In genomic region chr6:41657131-41658094, GRCh38 we compare ENCODE assay signal across 30 cellular contexts. TPM values are rescaled to one million over a fixed set of nuclear protein-coding genes. Genes with fewer than 3 reads are reported as not detected.
DNase-seq lines count a peak whose midpoint lies in the region; ATAC-seq and TF ChIP-seq lines count a peak whose summit lies in the region.
"Had no signal": no experiment of that assay in that cellular context is flagged by ENCODE, and none has a peak within 500 bp of the region (broad histone marks: within the 10 kb centered on the region; RNA-seq: fewer than 3 reads in every experiment).

No MANE protein-coding gene starts in this region.

- no peak for TF ChIP-seq CTCF in natural killer cell (IDR thresholded peaks at IDR 0.05)
- TF ChIP-seq CTCF in endodermal cell (conservative IDR thresholded peaks at IDR 0.05) = no peak
- TF ChIP-seq CTCF in neural crest cell (conservative IDR thresholded peaks at IDR 0.05) = no peak
- no peak for TF ChIP-seq CTCF in testis (IDR thresholded peaks at IDR 0.05)
- TF ChIP-seq CTCF in right atrium auricular region (IDR thresholded peaks at IDR 0.05) = no peak

- H3K4me3 Mint-ChIP-seq in natural killer cell treated with Interleukin-12 subunit alpha and Interleukin-12 subunit beta and Interleukin-15 and Interleukin-18, amount 100 ng/mL, for 72 hours = no peak overlapping the region
- H3K4me3 Mint-ChIP-seq in natural killer cell (no peak overlapping the region), endodermal cell (no peak overlapping the region), neural crest cell (no peak overlapping the region)
- H3K4me3 Mint-ChIP-seq: activated CD4-positive, alpha-beta T cell treated with anti-CD3 and anti-CD28 coated beads, Interleukin-2, amount 10 ng/mL, durations not matched to agents 24 days and 14 days; activated naive CD8-positive, alpha-beta T cell treated with anti-CD3 and anti-CD28 coated beads, Interleukin-2, amount 10 ng/mL, durations not matched to agents 7 days and 5 days; activated T-cell treated with anti-CD3 and anti-CD28 coated beads, Interleukin-2, amount 50 U/mL, for 4 hours; CD8-positive, alpha-beta T cell; stimulated activated naive CD8-positive, alpha-beta T cell treated with anti-CD3 and anti-CD28 coated beads, Interleukin-15, Interleukin-2, amounts not matched to agents 100 ng/mL and 50 ng/mL, for 24 hours had no signal

- no peaks in the 10 kb centered on the region for H3K9me3 ChIP-seq in endodermal cell (ENCODE audit: control insufficient read depth, low read length)
- H3K9me3 ChIP-seq in aorta (ENCODE audit: control insufficient read depth, low read length) = no peaks in the 10 kb centered on the region
- no peaks in the 10 kb centered on the region for H3K9me3 ChIP-seq in testis
- no peaks in the 10 kb centered on the region for H3K9me3 ChIP-seq in right atrium auricular region
- H3K9me3 ChIP-seq: ascending aorta, left lung, ovary had no signal

- no peak overlapping the region for H3K9ac ChIP-seq in endodermal cell (ENCODE audit: extremely low read depth, low read length, poor library complexity, severe bottlenecking)

- H3K4me3 ChIP-seq in endodermal cell (ENCODE audit: low read length) = no peak overlapping the region
- H3K4me3 ChIP-seq in aorta (ENCODE audit: low read length in 2 of 2) = no peak overlapping the region
- no peak overlapping the region for H3K4me3 ChIP-seq in testis
- H3K4me3 ChIP-seq in right atrium auricular region = no peak overlapping the region
- H3K4me3 ChIP-seq: ascending aorta, cardiac muscle cell, coronary artery, left lung, ovary, smooth muscle cell had no signal

- H3K27ac Mint-ChIP-seq in natural killer cell treated with Interleukin-12 subunit alpha and Interleukin-12 subunit beta and Interleukin-15 and Interleukin-18, amount 100 ng/mL, for 72 hours = no peak overlapping the region
- H3K27ac Mint-ChIP-seq in natural killer cell = no peak overlapping the region
- H3K27ac Mint-ChIP-seq in endodermal cell = no peak overlapping the region
- peak overlapping the region; percentile 82 for H3K27ac Mint-ChIP-seq in neural crest cell (ENCODE audit: unreplicated experiment)
- H3K27ac Mint-ChIP-seq: activated CD4-positive, alpha-beta T cell treated with anti-CD3 and anti-CD28 coated beads, Interleukin-2, amount 10 ng/mL, durations not matched to agents 24 days and 14 days; CD8-positive, alpha-beta T cell; naive B cell; stimulated activated naive CD8-positive, alpha-beta T cell treated with anti-CD3 and anti-CD28 coated beads, Interleukin-15, Interleukin-2, amounts not matched to agents 100 ng/mL and 50 ng/mL, for 24 hours had no signal

- TF ChIP-seq POLR2A in testis (IDR thresholded peaks at IDR 0.05) = no peak

- H3K27me3 Mint-ChIP-seq in natural killer cell treated with Interleukin-12 subunit alpha and Interleukin-12 subunit beta and Interleukin-15 and Interleukin-18, amount 100 ng/mL, for 72 hours = peaks cover 39 to 42% of the 10 kb centered on the region in 2 donors
- H3K27me3 Mint-ChIP-seq in natural killer cell (ENCODE audit: low read depth in 2 of 2) (peaks cover 32 to 48% of the 10 kb centered on the region in 2 donors), endodermal cell (ENCODE audit: insufficient read depth) (peaks cover 12% of the 10 kb centered on the region), neural crest cell (ENCODE audit: low read depth) (peaks cover 4% of the 10 kb centered on the region)

- intact Hi-C loops in natural killer cell (cut with micrococcal nuclease) = no loop called here
- intact Hi-C loops in aorta (cut with DNase I) = no loop called here
- intact Hi-C loops in testis (cut with DNase I; ENCODE audit: low total_unique reads) = no loop called here

- H3K27me3 ChIP-seq in endodermal cell (ENCODE audit: control insufficient read depth, insufficient read depth, low read length, poor library complexity, severe bottlenecking) = no peaks in the 10 kb centered on the region
- H3K27me3 ChIP-seq in aorta (ENCODE audit: control insufficient read depth in 1 of 2, insufficient read depth in 2 of 2, low read length in 1 of 2) = no peaks in the 10 kb centered on the region
- H3K27me3 ChIP-seq in testis = no peaks in the 10 kb centered on the region
- no peaks in the 10 kb centered on the region for H3K27me3 ChIP-seq in right atrium auricular region
- H3K27me3 ChIP-seq: ascending aorta, cardiac muscle cell, ovary had no signal

- H3K4me1 ChIP-seq in endodermal cell (ENCODE audit: control insufficient read depth, insufficient read depth, low read length) (peaks cover 3% of the 10 kb centered on the region), aorta (ENCODE audit: control insufficient read depth in 1 of 2, insufficient read depth in 2 of 2, low read length in 2 of 2) (no peaks in the 10 kb centered on the region), testis (no peaks in the 10 kb centered on the region), right atrium auricular region (peaks cover 0 to 7% of the 10 kb centered on the region in 2 donors)
- H3K4me1 ChIP-seq: ascending aorta, left lung had no signal

- H3K36me3 Mint-ChIP-seq in natural killer cell treated with Interleukin-12 subunit alpha and Interleukin-12 subunit beta and Interleukin-15 and Interleukin-18, amount 100 ng/mL, for 72 hours = no peaks in the 10 kb centered on the region
- H3K36me3 Mint-ChIP-seq in natural killer cell (no peaks in the 10 kb centered on the region), endodermal cell (ENCODE audit: low read depth) (peaks cover 10% of the 10 kb centered on the region), neural crest cell (ENCODE audit: low read depth) (no peaks in the 10 kb centered on the region)
- H3K36me3 Mint-ChIP-seq: activated naive CD8-positive, alpha-beta T cell treated with anti-CD3 and anti-CD28 coated beads, Interleukin-2, amount 10 ng/mL, durations not matched to agents 7 days and 5 days; CD8-positive, alpha-beta T cell; naive B cell had no signal

- no peaks in the 10 kb centered on the region for H3K9me3 Mint-ChIP-seq in natural killer cell treated with Interleukin-12 subunit alpha and Interleukin-12 subunit beta and Interleukin-15 and Interleukin-18, amount 100 ng/mL, for 72 hours
- H3K9me3 Mint-ChIP-seq in natural killer cell (no peaks in the 10 kb centered on the region), endodermal cell (no peaks in the 10 kb centered on the region), neural crest cell (no peaks in the 10 kb centered on the region)
- H3K9me3 Mint-ChIP-seq: activated CD4-positive, alpha-beta T cell treated with anti-CD3 and anti-CD28 coated beads, Interleukin-2, amount 10 ng/mL, durations not matched to agents 24 days and 14 days; activated naive CD8-positive, alpha-beta T cell treated with anti-CD3 and anti-CD28 coated beads, Interleukin-2, amount 10 ng/mL, durations not matched to agents 7 days and 5 days; activated T-cell treated with anti-CD3 and anti-CD28 coated beads, Interleukin-2, amount 50 U/mL, for 4 hours; CD8-positive, alpha-beta T cell; naive B cell; stimulated activated naive CD8-positive, alpha-beta T cell treated with anti-CD3 and anti-CD28 coated beads, Interleukin-15, Interleukin-2, amounts not matched to agents 100 ng/mL and 50 ng/mL, for 24 hours had no signal

- peak in 1 of 2 donors; percentile 30 for ATAC-seq in natural killer cell treated with Interleukin-12 subunit alpha and Interleukin-12 subunit beta and Interleukin-15 and Interleukin-18, amount 100 ng/mL, for 72 hours
- ATAC-seq in natural killer cell (no peak), aorta (ENCODE audit: low FRiP score) (no peak)
- ATAC-seq: activated T-cell treated with anti-CD3 and anti-CD28 coated beads, Interleukin-2, amount 50 U/mL, for 4 hours; CD8-positive, alpha-beta T cell had no signal

- H3K4me1 Mint-ChIP-seq in natural killer cell treated with Interleukin-12 subunit alpha and Interleukin-12 subunit beta and Interleukin-15 and Interleukin-18, amount 100 ng/mL, for 72 hours (ENCODE audit: low read depth in 2 of 2) = peaks cover 0 to 3% of the 10 kb centered on the region in 2 donors
- H3K4me1 Mint-ChIP-seq in natural killer cell (peaks cover 0 to 4% of the 10 kb centered on the region in 2 donors), endodermal cell (peaks cover 13% of the 10 kb centered on the region), neural crest cell (peaks cover 13% of the 10 kb centered on the region)
- H3K4me1 Mint-ChIP-seq: activated CD4-positive, alpha-beta T cell treated with anti-CD3 and anti-CD28 coated beads, Interleukin-2, amount 10 ng/mL, durations not matched to agents 24 days and 14 days; naive B cell had no signal

- DNase-seq in natural killer cell treated with Interleukin-12 subunit alpha and Interleukin-12 subunit beta and Interleukin-15 and Interleukin-18, amount 100 ng/mL, for 72 hours (ENCODE audit: low spot score) = peak; percentile 20
- DNase-seq in natural killer cell (no peak), endodermal cell (peak; percentile 46), neural crest cell (ENCODE audit: low read depth, low spot score) (no peak), aorta (peak; percentile 27 to 50), testis (no peak), NCI-H1436 (lab: John Stamatoyannopoulos, UW) (no peak), right atrium auricular region (ENCODE audit: low spot score) (no peak)
- DNase-seq: activated CD4-positive, alpha-beta T cell treated with anti-CD3 and anti-CD28 coated beads, Interleukin-2, amount 10 ng/mL, durations not matched to agents 24 days and 14 days; activated gamma-delta T cell; activated naive CD8-positive, alpha-beta T cell treated with anti-CD3 and anti-CD28 coated beads, Interleukin-2, amount 10 ng/mL, durations not matched to agents 7 days and 5 days; activated T-cell treated with anti-CD3 and anti-CD28 coated beads, Interleukin-2, amount 50 U/mL, for 4 hours; CD8-positive, alpha-beta T cell; effector CD8-positive, alpha-beta T cell; erythroblast; left lung; midbrain; naive B cell; NCI-H1092; NCI-H1694 treated with DMSO at 0.1 percent for 48 hours; NCI-H510A; RPMI8226; stimulated activated CD4-positive, alpha-beta T cell treated with anti-CD3 and anti-CD28 coated beads, Interleukin-1b, Interleukin-23, amount 100 ng/mL, for 48 hours had no signal

- WGBS in endodermal cell (ENCODE audit: insufficient coverage in 1 of 2, insufficient read length in 1 of 2), 2 experiments = 92 to 93% methylated on average over 20 to 23 of the region's 23 CpGs
- 87 to 95% methylated on average over 23 of the region's 23 CpGs for WGBS in aorta, 2 donors
- 90 to 91% methylated on average over 18 to 23 of the region's 23 CpGs for WGBS in testis, 2 donors

- H3K36me3 ChIP-seq in endodermal cell (ENCODE audit: control insufficient read depth, insufficient read depth, low read length) (no peaks in the 10 kb centered on the region), aorta (ENCODE audit: control insufficient read depth in 1 of 2, insufficient read depth in 2 of 2, low read length in 1 of 2) (no peaks in the 10 kb centered on the region), testis (ENCODE audit: low read depth, missing control alignments) (no peaks in the 10 kb centered on the region), right atrium auricular region (no peaks in the 10 kb centered on the region)
- H3K36me3 ChIP-seq: ascending aorta, cardiac muscle cell, left lung, ovary had no signal

- H3K27ac ChIP-seq in endodermal cell (ENCODE audit: low read depth, low read length) (no peak overlapping the region), aorta (ENCODE audit: low read depth in 1 of 2, low read length in 2 of 2) (no peak overlapping the region), testis (no peak overlapping the region), right atrium auricular region (no peak overlapping the region)
- H3K27ac ChIP-seq: ascending aorta, coronary artery, left lung, ovary had no signal

RNA-seq across cellular contexts. Expression of gene MDFI, which starts 19.1 kb away (rescaled TPM):
- not detected for total RNA-seq in natural killer cell treated with Interleukin-12 subunit alpha and Interleukin-12 subunit beta and Interleukin-15 and Interleukin-18, amount 100 ng/mL, for 72 hours
- total RNA-seq in natural killer cell (not detected), endodermal cell (10 to 100 TPM; 52.7 to 80.0 TPM), neural crest cell (64.2 and 65.8 TPM in 2 replicates), aorta (10 to 100 TPM in 1 of 2 donors, 1 to 10 TPM in 1; 9.3 to 22.3 TPM), testis (10 to 100 TPM; 15.1 to 16.0 TPM), right atrium auricular region (10 to 100 TPM in 1 of 2 donors, 1 to 10 TPM in 1; 1.5 to 12.3 TPM)
- polyA plus RNA-seq in endodermal cell (2013, experiment 1 of 2) = 76.9 TPM
- polyA plus RNA-seq in endodermal cell (2013, experiment 2 of 2) = 84.7 TPM
- polyA plus RNA-seq in aorta (1 to 10 TPM in 1 of 2 donors, under 1 TPM in 1; 0.13 to 5.4 TPM), testis (ENCODE audit: insufficient read depth, low read depth, low replicate concordance) (12.9 TPM)
- total RNA-seq: activated CD4-positive, alpha-beta T cell treated with anti-CD3 and anti-CD28 coated beads, Interleukin-2, amount 10 ng/mL, durations not matched to agents 24 days and 14 days; activated naive CD8-positive, alpha-beta T cell treated with anti-CD3 and anti-CD28 coated beads, Interleukin-2, amount 10 ng/mL, durations not matched to agents 7 days and 5 days; CD8-positive, alpha-beta T cell; OCI-LY7 had no signal

Comparison
In these comparisons a context has a peak if more than half of its experiments do, and no peak if none do; other contexts are left out.
1. DNase-seq: peak in natural killer cell treated with Interleukin-12 subunit alpha and Interleukin-12 subunit beta and Interleukin-15 and Interleukin-18, amount 100 ng/mL, for 72 hours (single experiment), endodermal cell (single experiment) and aorta (2 of 2); none in natural killer cell (single experiment), neural crest cell (single experiment), testis (single experiment), NCI-H1436 (single experiment) and right atrium auricular region (single experiment).